In the genomic region with DNA sequence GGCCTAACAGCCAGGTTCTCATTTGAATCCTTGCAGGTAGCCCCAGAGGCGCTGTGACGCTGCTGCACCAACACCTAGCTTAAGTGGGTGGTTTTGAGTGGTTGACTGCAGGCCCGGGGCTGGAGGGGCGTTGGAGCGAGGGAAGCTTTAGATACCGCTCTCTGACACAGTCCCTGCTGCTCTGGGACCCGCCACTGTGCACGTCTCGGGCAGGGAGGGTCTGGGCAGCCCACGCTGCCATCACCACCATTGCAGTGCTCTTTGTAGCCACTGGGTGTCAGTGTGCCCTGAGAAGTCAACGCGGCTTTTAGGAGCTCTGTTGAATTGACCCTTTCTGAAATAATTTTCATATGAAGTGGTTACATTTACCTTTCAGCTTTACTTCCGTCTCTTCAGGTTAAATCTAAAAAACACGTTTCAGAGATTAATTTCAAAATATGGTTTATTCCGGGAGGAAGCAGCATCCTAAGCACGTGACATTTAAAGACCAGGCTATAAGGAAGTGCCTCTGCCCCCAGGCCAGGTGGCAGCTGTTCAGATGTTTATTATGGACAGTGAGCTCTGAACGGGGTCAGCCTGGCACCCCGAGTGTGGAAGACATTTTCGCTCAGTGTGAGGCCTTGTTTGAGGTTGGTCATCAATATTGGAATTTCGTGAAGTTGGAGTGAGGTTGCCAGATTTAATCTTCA, we compare ENCODE assay signal across 8 cellular contexts. TPM values are rescaled to one million over a fixed set of nuclear protein-coding genes. Genes with fewer than 3 reads are reported as not detected.
DNase-seq lines count a peak whose midpoint lies in the region; ATAC-seq and TF ChIP-seq lines count a peak whose summit lies in the region.

No MANE protein-coding gene starts in this region.

- no peaks in the 10 kb centered on the region for H3K27me3 ChIP-seq in endodermal cell (ENCODE audit: control insufficient read depth, insufficient read depth, low read length, poor library complexity, severe bottlenecking)

- H3K27ac ChIP-seq in endodermal cell (ENCODE audit: low read depth, low read length): no peak overlapping the region

- H3K36me3 ChIP-seq in endodermal cell (ENCODE audit: control insufficient read depth, insufficient read depth, low read length) (peaks cover 80% of the 10 kb centered on the region), mucosa of descending colon (ENCODE audit: low read depth) (peaks cover 3% of the 10 kb centered on the region)

- ATAC-seq in mucosa of descending colon (peak; percentile 81), HG03175 (IDR thresholded peaks at IDR 0.05; ENCODE audit: unreplicated experiment) (no peak)

- H3K27ac Mint-ChIP-seq in endodermal cell: peak overlapping the region; percentile 19

- H3K9me3 ChIP-seq in endodermal cell (ENCODE audit: control insufficient read depth, low read length) (no peaks in the 10 kb centered on the region), mucosa of descending colon (no peaks in the 10 kb centered on the region)

- WGBS in endodermal cell (ENCODE audit: insufficient coverage in 1 of 2, insufficient read length in 1 of 2), 2 experiments: 50 to 57% methylated on average over 15 to 20 of the region's 20 CpGs

- no peak overlapping the region for H3K4me3 Mint-ChIP-seq in endodermal cell

- peak; percentile 99 for TF ChIP-seq CTCF in endodermal cell (conservative IDR thresholded peaks at IDR 0.05)
- peak; percentile 91 for TF ChIP-seq CTCF in mucosa of descending colon (IDR thresholded peaks at IDR 0.05)

- peaks cover under 1% of the 10 kb centered on the region for H3K4me1 Mint-ChIP-seq in endodermal cell

- no peaks in the 10 kb centered on the region for H3K27me3 Mint-ChIP-seq in endodermal cell (ENCODE audit: insufficient read depth)

- H3K9me3 Mint-ChIP-seq in endodermal cell: no peaks in the 10 kb centered on the region

- DNase-seq in AG08396 (ENCODE audit: low spot score): peak; percentile 82
- peak; percentile 29 for DNase-seq in GM19240 (ENCODE audit: insufficient read length, low spot score)
- peak; percentile 7 for DNase-seq in NCI-H748 treated with DMSO at 0.1 percent for 48 hours (lab: John Stamatoyannopoulos, UW)
- peak; percentile 17 to 23 for DNase-seq in activated CD8-positive, alpha-beta memory T cell treated with anti-CD3 and anti-CD28 coated beads for 1 hour (ENCODE audit: extremely low read depth in 1 of 2, low read depth in 1 of 2)
- peak; percentile 92 for DNase-seq in endodermal cell
- DNase-seq in mucosa of descending colon: peak in 2 of 3 donors; percentile 61
- DNase-seq in stimulated activated CD8-positive, alpha-beta memory T cell treated with anti-CD3 and anti-CD28 coated beads, Interleukin-7, amount 100 ng/mL, for 4 hours (ENCODE audit: low read depth in 2 of 2): peak; percentile 28 to 29

- no peak overlapping the region for H3K9ac ChIP-seq in endodermal cell (ENCODE audit: extremely low read depth, low read length, poor library complexity, severe bottlenecking)

- H3K4me3 ChIP-seq in endodermal cell (ENCODE audit: low read length) (no peak overlapping the region), mucosa of descending colon (no peak overlapping the region)

- intact Hi-C loops in mucosa of descending colon (cut with DNase I, micrococcal nuclease): loop anchor here (5.0 to 10.0 kb wide), 4 partner anchors 82 to 634 kb away; no protein-coding TSS in a partner anchor

- peaks cover 77% of the 10 kb centered on the region for H3K36me3 Mint-ChIP-seq in endodermal cell (ENCODE audit: low read depth)

- H3K4me1 ChIP-seq in endodermal cell (ENCODE audit: control insufficient read depth, insufficient read depth, low read length): no peaks in the 10 kb centered on the region
- no peaks in the 10 kb centered on the region for H3K4me1 ChIP-seq in mucosa of descending colon (ENCODE audit: low read depth)

RNA-seq across cellular contexts. Expression of a gene that starts 30.9 kb away (rescaled TPM):
- 10 to 100 TPM; 29.6 to 32.3 TPM for total RNA-seq in endodermal cell
- 12.6 TPM for polyA plus RNA-seq in endodermal cell (2013, experiment 1 of 2)
- polyA plus RNA-seq in endodermal cell (2013, experiment 2 of 2): 9.5 TPM
- 10 to 100 TPM in 2 of 3 donors, 1 to 10 TPM in 1; 5.2 to 35.7 (median 14.9) TPM for total RNA-seq in mucosa of descending colon

RNA-seq across cellular contexts. Expression of a gene that starts 38.0 kb away (rescaled TPM):
- 10 to 100 TPM; 54.4 to 56.0 TPM for total RNA-seq in endodermal cell
- 47.6 TPM for polyA plus RNA-seq in endodermal cell (2013, experiment 1 of 2)
- 43.9 TPM for polyA plus RNA-seq in endodermal cell (2013, experiment 2 of 2)
- total RNA-seq in mucosa of descending colon: 10 to 100 TPM; 37.7 to 52.0 (median 48.0) TPM

Comparison
In these comparisons a context has a peak if more than half of its experiments do, and no peak if none do; other contexts are left out.
1. DNase-seq: peak in every context shown above with its lines; median percentile 92 in endodermal cell; 82 in AG08396; 61 in mucosa of descending colon; 29 in GM19240; 28 in stimulated activated CD8-positive, alpha-beta memory T cell treated with anti-CD3 and anti-CD28 coated beads, Interleukin-7, amount 100 ng/mL, for 4 hours; 20 in activated CD8-positive, alpha-beta memory T cell treated with anti-CD3 and anti-CD28 coated beads for 1 hour; 7 in NCI-H748 treated with DMSO at 0.1 percent for 48 hours.